Comparison of ENCODE assay signal across 8 cellular contexts in genomic region chr17:7177954-7178477, GRCh38. TPM values are rescaled to one million over a fixed set of nuclear protein-coding genes. Genes with fewer than 3 reads are reported as not detected.
A peak's percentile ranks its signal among the peaks of the same experiment; 100 is the strongest.
DNase-seq lines count a peak whose midpoint lies in the region; ATAC-seq and TF ChIP-seq lines count a peak whose summit lies in the region.

No MANE protein-coding gene starts in this region.

- DNase-seq in NCI-H510A (lab: John Stamatoyannopoulos, UW) (peak; percentile 37), NCI-H510A treated with DMSO at 0.1 percent for 48 hours (lab: John Stamatoyannopoulos, UW) (no peak), RKO (ENCODE audit: low spot score) (peak; percentile 72), epithelial cell of esophagus (ENCODE audit: low read depth) (peak; percentile 18), psoas muscle (no peak), glomerular visceral epithelial cell (ENCODE audit: extremely low spot score) (no peak), ureter (ENCODE audit: low spot score) (no peak), lower leg skin (ENCODE audit: low spot score in 2 of 2) (no peak)

- TF ChIP-seq POLR2A in lower leg skin (IDR thresholded peaks at IDR 0.05), result no peak

- WGBS in psoas muscle, 3 donors, result 6 to 10% (median 7%) methylated on average over 18 of the region's 18 CpGs
- WGBS in lower leg skin, 2 donors, result 4% methylated on average over 15 to 18 of the region's 18 CpGs

- TF ChIP-seq CTCF in epithelial cell of esophagus (IDR thresholded peaks at IDR 0.05; ENCODE audit: insufficient read depth, low read depth, low read length, missing control alignments), result no peak
- no peak for TF ChIP-seq CTCF in psoas muscle (IDR thresholded peaks at IDR 0.05)
- TF ChIP-seq CTCF in lower leg skin (IDR thresholded peaks at IDR 0.05), result no peak

- peak overlapping the region; percentile 40 for H3K4me3 ChIP-seq in epithelial cell of esophagus (ENCODE audit: low read length)
- H3K4me3 ChIP-seq in psoas muscle, result peak overlapping the region; percentile 56
- H3K4me3 ChIP-seq in lower leg skin (ENCODE audit: low read depth, poor library complexity, severe bottlenecking), result no peak overlapping the region

- H3K36me3 ChIP-seq in psoas muscle (ENCODE audit: insufficient read depth in 1 of 2, low read depth in 1 of 2), result no peaks in the 10 kb centered on the region

- intact Hi-C loops in psoas muscle (cut with DNase I), result loop anchor here in 1 of 2 donors (5.0 kb wide), 1 partner anchor 126 kb away; no protein-coding TSS in a partner anchor
- intact Hi-C loops in lower leg skin (cut with DNase I; ENCODE audit: low total_unique reads), result no loop called here

- H3K9me3 ChIP-seq in psoas muscle, result no peaks in the 10 kb centered on the region

- no peak overlapping the region for H3K27ac ChIP-seq in psoas muscle

- no peak for ATAC-seq in psoas muscle

- peaks cover 0 to 54% (median 14%) of the 10 kb centered on the region in 3 donors for H3K27me3 ChIP-seq in psoas muscle (ENCODE audit: insufficient read depth in 3 of 3, low read length in 2 of 3)

- H3K4me1 ChIP-seq in psoas muscle, result peaks cover 8% of the 10 kb centered on the region

RNA-seq across cellular contexts. Expression of gene ASGR1, which starts 1.2 kb away (rescaled TPM):
- total RNA-seq in psoas muscle (under 1 TPM in 2 of 4 donors, not detected in 2; 0.26 to 0.39 TPM), ureter (2.6 TPM), lower leg skin (1 to 10 TPM; 1.3 to 6.6 (median 4.2) TPM)
- under 1 TPM; 0.08 to 0.23 (median 0.21) TPM for polyA plus RNA-seq in psoas muscle

RNA-seq across cellular contexts. Expression of gene DLG4, which starts 41.6 kb away (rescaled TPM):
- 1 to 10 TPM; 3.2 to 8.9 (median 5.8) TPM for total RNA-seq in psoas muscle
- polyA plus RNA-seq in psoas muscle, result 1 to 10 TPM; 1.5 to 5.8 (median 1.8) TPM
- 26.8 TPM for total RNA-seq in ureter
- 1 to 10 TPM; 2.7 to 7.7 (median 4.7) TPM for total RNA-seq in lower leg skin

RNA-seq across cellular contexts. Expression of gene ACADVL, which starts 41.7 kb away (rescaled TPM):
- total RNA-seq in psoas muscle (1,000 to 10,000 TPM in 3 of 4 donors, 100 to 1,000 TPM in 1; 987 to 1,310 (median 1,099) TPM), ureter (855 TPM), lower leg skin (1,000 to 10,000 TPM in 1 of 4 donors, 100 to 1,000 TPM in 3; 703 to 1,179 (median 863) TPM)
- polyA plus RNA-seq in psoas muscle, result 1,000 to 10,000 TPM in 1 of 3 donors, 100 to 1,000 TPM in 2; 538 to 1,030 (median 946) TPM

RNA-seq across cellular contexts. Expression of gene DVL2, which starts 56.3 kb away (rescaled TPM):
- 10 to 100 TPM; 11.4 to 19.6 (median 13.8) TPM for total RNA-seq in psoas muscle
- 10 to 100 TPM; 10.0 to 22.1 (median 10.0) TPM for polyA plus RNA-seq in psoas muscle
- total RNA-seq in ureter, result 38.4 TPM
- total RNA-seq in lower leg skin, result 10 to 100 TPM; 51.7 to 87.5 (median 67.8) TPM

Comparison
In these comparisons a context has a peak if more than half of its experiments do, and no peak if none do; other contexts are left out.
1. DNase-seq: peak in NCI-H510A (single experiment), RKO (single experiment) and epithelial cell of esophagus (single experiment); none in NCI-H510A treated with DMSO at 0.1 percent for 48 hours (single experiment), psoas muscle (0 of 2), glomerular visceral epithelial cell (single experiment), ureter (single experiment) and lower leg skin (0 of 2).